ENCODE assay signal across 23 cellular contexts in genomic region chr10:8071006-8071405, GRCh38. TPM values are rescaled to one million over a fixed set of nuclear protein-coding genes. Genes with fewer than 3 reads are reported as not detected.
A peak's percentile ranks its signal among the peaks of the same experiment; 100 is the strongest.
DNase-seq lines count a peak whose midpoint lies in the region; ATAC-seq and TF ChIP-seq lines count a peak whose summit lies in the region.
"Had no signal": no experiment of that assay in that cellular context is flagged by ENCODE, and none has a peak within 500 bp of the region (broad histone marks: within the 10 kb centered on the region; RNA-seq: fewer than 3 reads in every experiment).

No MANE protein-coding gene starts in this region.

- H3K18ac ChIP-seq in neuronal stem cell (ENCODE audit: low read length) = no peak overlapping the region

- no peaks in the 10 kb centered on the region for H4K20me1 ChIP-seq in mammary epithelial cell (ENCODE audit: insufficient read depth, low read length)

- no peak overlapping the region for H3K23ac ChIP-seq in neuronal stem cell (ENCODE audit: low read depth, low read length, poor library complexity)

- WGBS in mammary epithelial cell (ENCODE audit: low coverage, missing lambda C conversion rate) = 61% methylated on average over 3 of the region's 3 CpGs
- WGBS in neuronal stem cell (ENCODE audit: extremely low coverage in 2 of 2, insufficient read length in 2 of 2, insufficient replicate concordance in 1 of 2), 2 donors = no CpG with 5 or more reads among the region's 3 CpGs

- peak overlapping the region; percentile 88 for H3K27ac Mint-ChIP-seq in activated naive CD4-positive, alpha-beta T cell treated with anti-CD3 and anti-CD28 coated beads, Interleukin-2, amount 50 U/mL, for 24 hours
- peak overlapping the region; percentile 82 to 87 for H3K27ac Mint-ChIP-seq in T-cell
- H3K27ac Mint-ChIP-seq in stimulated activated naive CD8-positive, alpha-beta T cell treated with anti-CD3 and anti-CD28 coated beads, Interleukin-15, Interleukin-2, amounts not matched to agents 100 ng/mL and 50 ng/mL, for 24 hours = peak overlapping the region; percentile 3

- H3K27ac ChIP-seq in mammary epithelial cell (ENCODE audit: insufficient read depth, low read depth, low read length) (peak overlapping the region; percentile 74), neuronal stem cell (replicated peaks; ENCODE audit: low read length) (no peak overlapping the region)
- H3K27ac ChIP-seq: cardiac muscle cell, HL-60, left ventricle myocardium inferior, thoracic aorta, vagina had no signal

- H3K27me3 Mint-ChIP-seq in activated naive CD4-positive, alpha-beta T cell treated with anti-CD3 and anti-CD28 coated beads, Interleukin-2, amount 50 U/mL, for 24 hours = no peaks in the 10 kb centered on the region
- no peaks in the 10 kb centered on the region for H3K27me3 Mint-ChIP-seq in T-cell
- H3K27me3 Mint-ChIP-seq in stimulated activated naive CD8-positive, alpha-beta T cell treated with anti-CD3 and anti-CD28 coated beads, Interleukin-15, Interleukin-2, amounts not matched to agents 100 ng/mL and 50 ng/mL, for 24 hours = no peaks in the 10 kb centered on the region

- BruUV-seq in mammary epithelial cell (replicated peaks; lab: Mats Ljungman, UMichigan) = no TSS peak

- ATAC-seq in T-cell (replicated peaks in 1 of 4) (no peak), left lobe of liver (no peak)
- ATAC-seq: HepG2 had no signal

- no peak overlapping the region for H3K14ac ChIP-seq in neuronal stem cell (ENCODE audit: low read length)

- H2AK5ac ChIP-seq in neuronal stem cell (ENCODE audit: low read depth, low read length) = no peak overlapping the region

- DNase-seq in activated naive CD4-positive, alpha-beta T cell treated with anti-CD3 and anti-CD28 coated beads, Interleukin-2, amount 50 U/mL, for 16 hours = no peak
- no peak for DNase-seq in T-cell
- DNase-seq in mammary epithelial cell = peak; percentile 74
- no peak for DNase-seq in RPMI8226
- no peak for DNase-seq in neuronal stem cell (ENCODE audit: low spot score)
- no peak for DNase-seq in left lobe of liver (ENCODE audit: low spot score)
- DNase-seq: activated CD4-positive, alpha-beta T cell treated with anti-CD3 and anti-CD28 coated beads, Interleukin-2, amount 50 U/mL, for 4 hours; amygdala; C1 segment of cervical spinal cord; GDM1; left ventricle myocardium inferior; NCI-H1105 treated with DMSO at 0.1 percent for 48 hours; NCI-H2029 treated with DMSO at 0.1 percent for 48 hours; NCI-H446; SIG-M5 had no signal

- H3K4me1 ChIP-seq in mammary epithelial cell (ENCODE audit: insufficient read depth, low read length) = peaks cover 34% of the 10 kb centered on the region
- H3K4me1 ChIP-seq in neuronal stem cell (ENCODE audit: control insufficient read depth in 2 of 2, insufficient read depth in 1 of 2, low read depth in 1 of 2, low read length in 2 of 2) = peaks cover 0 to 6% of the 10 kb centered on the region in 2 donors

- H3K9me3 ChIP-seq in mammary epithelial cell (replicated peaks; ENCODE audit: insufficient read depth, low read length) (no peaks in the 10 kb centered on the region), neuronal stem cell (replicated peaks in 1 of 2; ENCODE audit: control insufficient read depth in 2 of 2, insufficient read depth in 1 of 2, low read depth in 1 of 2, low read length in 2 of 2) (no peaks in the 10 kb centered on the region)
- H3K9me3 ChIP-seq: left ventricle myocardium inferior, thoracic aorta, vagina had no signal

- no peak overlapping the region for H2BK5ac ChIP-seq in neuronal stem cell (ENCODE audit: low read length)

- H2AFZ ChIP-seq in mammary epithelial cell (ENCODE audit: low read depth, low read length) (no peak overlapping the region), neuronal stem cell (ENCODE audit: low read length) (no peak overlapping the region)

- no peak overlapping the region for H3K4me3 Mint-ChIP-seq in activated naive CD4-positive, alpha-beta T cell treated with anti-CD3 and anti-CD28 coated beads, Interleukin-2, amount 50 U/mL, for 24 hours
- no peak overlapping the region for H3K4me3 Mint-ChIP-seq in T-cell
- H3K4me3 Mint-ChIP-seq in stimulated activated naive CD8-positive, alpha-beta T cell treated with anti-CD3 and anti-CD28 coated beads, Interleukin-15, Interleukin-2, amounts not matched to agents 100 ng/mL and 50 ng/mL, for 24 hours = no peak overlapping the region
- H3K4me3 Mint-ChIP-seq: neural crest cell had no signal

- peaks cover 80% of the 10 kb centered on the region for H3K4me1 Mint-ChIP-seq in activated naive CD4-positive, alpha-beta T cell treated with anti-CD3 and anti-CD28 coated beads, Interleukin-2, amount 50 U/mL, for 24 hours
- H3K4me1 Mint-ChIP-seq in T-cell = peaks cover 71 to 81% (median 77%) of the 10 kb centered on the region in 3 donors
- peaks cover 86% of the 10 kb centered on the region for H3K4me1 Mint-ChIP-seq in stimulated activated naive CD8-positive, alpha-beta T cell treated with anti-CD3 and anti-CD28 coated beads, Interleukin-15, Interleukin-2, amounts not matched to agents 100 ng/mL and 50 ng/mL, for 24 hours (ENCODE audit: low read depth)

- intact Hi-C loops in mammary epithelial cell (cut with micrococcal nuclease) = no loop called here

- peaks cover 50% of the 10 kb centered on the region for H3K79me2 ChIP-seq in mammary epithelial cell (ENCODE audit: insufficient read depth, low read length)

- TF ChIP-seq CTCF in mammary epithelial cell (conservative IDR thresholded peaks at IDR 0.05 in 1 of 2, IDR thresholded peaks at IDR 0.05 in 1 of 2; ENCODE audit: extremely low read depth in 1 of 2, insufficient read depth in 1 of 2, low read depth in 1 of 2, low read length in 2 of 2) = no peak

- no peak overlapping the region for H2BK15ac ChIP-seq in neuronal stem cell (ENCODE audit: low read length)

- H3K27me3 ChIP-seq in mammary epithelial cell (ENCODE audit: insufficient read depth, low read length) (no peaks in the 10 kb centered on the region), neuronal stem cell (ENCODE audit: control insufficient read depth in 3 of 3, insufficient read depth in 3 of 3, low read depth in 1 of 3, low read length in 3 of 3) (peaks cover 0 to 67% (median 0%) of the 10 kb centered on the region in 3 experiments)
- H3K27me3 ChIP-seq: cardiac muscle cell, vagina had no signal

- dilution Hi-C loops in mammary epithelial cell (cut with HindIII; ENCODE audit: low sequenced_read_pairs) = no loop called here

- H2BK120ac ChIP-seq in neuronal stem cell (ENCODE audit: low read depth, low read length) = no peak overlapping the region

- in situ Hi-C loops in mammary epithelial cell (cut with MboI; ENCODE audit: low sequenced_read_pairs in 2 of 2) = no loop called here

- no peak overlapping the region for H4K8ac ChIP-seq in neuronal stem cell (ENCODE audit: low read depth, low read length)

- no peak overlapping the region for H2BK12ac ChIP-seq in neuronal stem cell (ENCODE audit: low read length)

- CTCF ChIA-PET in T-cell (lab: Charles Lee) = interaction anchor here in 1 of 2 donors (1.0 to 1.8 kb wide), 2 partner anchors 11 to 16 kb away, joined by 3 to 4 read pairs; partner anchors contain the start of gene GATA3
- CTCF ChIA-PET in mammary epithelial cell (lab: Charles Lee; ENCODE audit: low non-redundant PET) = no interaction called here

- H3K9ac ChIP-seq in mammary epithelial cell (ENCODE audit: insufficient read depth, low read length) (peak overlapping the region; percentile 65), neuronal stem cell (ENCODE audit: low read depth, low read length, poor library complexity) (no peak overlapping the region)

- POLR2A ChIA-PET in T-cell (lab: Charles Lee) = interaction anchor here (0.8 to 2.2 kb wide), 4 partner anchors 9 to 14 kb away, joined by 4 to 17 read pairs (median 8); no protein-coding TSS in a partner anchor

- no peaks in the 10 kb centered on the region for H3K9me3 Mint-ChIP-seq in activated naive CD4-positive, alpha-beta T cell treated with anti-CD3 and anti-CD28 coated beads, Interleukin-2, amount 50 U/mL, for 24 hours
- no peaks in the 10 kb centered on the region for H3K9me3 Mint-ChIP-seq in T-cell
- H3K9me3 Mint-ChIP-seq in stimulated activated naive CD8-positive, alpha-beta T cell treated with anti-CD3 and anti-CD28 coated beads, Interleukin-15, Interleukin-2, amounts not matched to agents 100 ng/mL and 50 ng/mL, for 24 hours = no peaks in the 10 kb centered on the region
- H3K9me3 Mint-ChIP-seq: neural crest cell had no signal

- peaks cover 41% of the 10 kb centered on the region for H3K36me3 Mint-ChIP-seq in activated naive CD4-positive, alpha-beta T cell treated with anti-CD3 and anti-CD28 coated beads, Interleukin-2, amount 50 U/mL, for 24 hours
- H3K36me3 Mint-ChIP-seq in T-cell = peaks cover 81% of the 10 kb centered on the region
- peaks cover 88% of the 10 kb centered on the region for H3K36me3 Mint-ChIP-seq in stimulated activated naive CD8-positive, alpha-beta T cell treated with anti-CD3 and anti-CD28 coated beads, Interleukin-15, Interleukin-2, amounts not matched to agents 100 ng/mL and 50 ng/mL, for 24 hours (ENCODE audit: low read depth)

- no peak overlapping the region for H3K4ac ChIP-seq in neuronal stem cell (ENCODE audit: low read length)

- H3K4me3 ChIP-seq in mammary epithelial cell (replicated peaks in 1 of 3; ENCODE audit: insufficient read depth in 1 of 3, low read depth in 2 of 3, low read length in 3 of 3) = peak overlapping the region in 1 of 3 experiments; percentile 31
- no peak overlapping the region for H3K4me3 ChIP-seq in neuronal stem cell (ENCODE audit: low read length in 2 of 2)
- H3K4me3 ChIP-seq: cardiac muscle cell, left ventricle myocardium inferior, thoracic aorta, vagina had no signal

- no peaks in the 10 kb centered on the region for H3K79me1 ChIP-seq in neuronal stem cell (ENCODE audit: low read depth, low read length)

- H3K36me3 ChIP-seq in mammary epithelial cell (ENCODE audit: insufficient read depth, low read length) (peaks cover 45% of the 10 kb centered on the region), neuronal stem cell (replicated peaks in 1 of 2; ENCODE audit: control insufficient read depth in 2 of 2, insufficient read depth in 2 of 2, low read length in 2 of 2) (no peaks in the 10 kb centered on the region)
- H3K36me3 ChIP-seq: cardiac muscle cell, thoracic aorta had no signal

- H3K4me2 ChIP-seq in mammary epithelial cell (ENCODE audit: insufficient read depth, low read depth, low read length) (peak overlapping the region; percentile 73), neuronal stem cell (ENCODE audit: insufficient read depth, low read length, poor library complexity, severe bottlenecking) (no peak overlapping the region)

- H4K91ac ChIP-seq in neuronal stem cell (ENCODE audit: low read depth, low read length, poor library complexity) = no peak overlapping the region

RNA-seq across cellular contexts. Expression of gene GATA3, which starts 16.5 kb away (rescaled TPM):
- total RNA-seq in T-cell (10 to 100 TPM; 47.2 to 98.1 (median 59.9) TPM), mammary epithelial cell (10 to 100 TPM in 1 of 2 donors, 1 to 10 TPM in 1; 7.7 to 20.6 TPM), left lobe of liver (0.88 TPM)
- 5.3 TPM for polyA plus RNA-seq in mammary epithelial cell
- polyA minus RNA-seq in mammary epithelial cell = 4.7 TPM
- polyA plus RNA-seq in neuronal stem cell (2013, experiment 1 of 2) = 0.33 TPM
- 0.40 TPM for polyA plus RNA-seq in neuronal stem cell (2013, experiment 2 of 2)
- total RNA-seq: HepG2, thoracic aorta had no signal
- polyA plus RNA-seq: HepG2 had no signal

Comparison
In these comparisons a context has a peak if more than half of its experiments do, and no peak if none do; other contexts are left out.
1. H3K27ac Mint-ChIP-seq: peak in every context shown above with its lines; median percentile 88 in activated naive CD4-positive, alpha-beta T cell treated with anti-CD3 and anti-CD28 coated beads, Interleukin-2, amount 50 U/mL, for 24 hours; 84 in T-cell; 3 in stimulated activated naive CD8-positive, alpha-beta T cell treated with anti-CD3 and anti-CD28 coated beads, Interleukin-15, Interleukin-2, amounts not matched to agents 100 ng/mL and 50 ng/mL, for 24 hours.